Comparison of ENCODE assay signal across 1 cellular context in the genomic region with DNA sequence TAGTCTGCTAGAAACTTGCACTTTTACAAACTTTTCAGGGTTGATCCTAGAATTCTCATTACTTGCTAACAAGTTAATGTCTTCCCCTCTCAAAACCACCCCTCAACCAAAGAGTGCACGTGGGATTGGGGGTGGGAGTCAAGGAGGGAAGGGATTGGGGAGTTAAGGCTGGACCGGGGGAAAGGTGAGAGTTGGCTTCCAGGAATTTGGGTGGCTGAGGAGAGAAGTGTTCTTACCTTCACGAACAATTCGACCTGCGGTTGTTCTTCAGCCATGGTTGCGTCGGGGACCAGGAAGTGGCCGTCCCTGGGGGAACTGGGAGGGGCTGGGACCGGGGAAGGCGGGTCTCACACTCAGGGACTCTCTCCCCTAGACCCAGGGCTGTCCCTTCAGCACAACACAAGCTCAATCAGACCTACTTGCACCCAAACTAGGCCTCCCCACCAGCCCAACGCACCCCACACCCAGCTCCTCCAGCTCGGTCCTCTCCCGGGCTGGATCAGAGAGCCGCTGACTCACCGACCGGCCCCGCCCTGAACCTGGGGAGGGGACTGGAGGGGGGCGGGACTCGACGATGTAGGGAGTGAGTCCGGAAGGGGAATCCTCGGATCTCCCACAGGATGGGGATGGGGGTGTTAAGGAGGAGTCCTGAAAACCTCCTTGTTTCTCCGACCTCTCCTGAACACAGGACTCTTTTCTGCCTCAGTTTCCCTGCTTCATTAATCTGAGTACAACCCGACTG.
TF ChIP-seq lines count a peak whose summit lies in the region.

A gene (minus strand): TSS at position 505 of the 742 bp plus-strand sequence. CDS start 230 bp downstream, at position 275.

TF ChIP-seq in K562, 482 proteins besides CTCF, POLR2A, EP300 and RAD21 (continued from another document and continues in another):
- TF ChIP-seq, protein P1, sequence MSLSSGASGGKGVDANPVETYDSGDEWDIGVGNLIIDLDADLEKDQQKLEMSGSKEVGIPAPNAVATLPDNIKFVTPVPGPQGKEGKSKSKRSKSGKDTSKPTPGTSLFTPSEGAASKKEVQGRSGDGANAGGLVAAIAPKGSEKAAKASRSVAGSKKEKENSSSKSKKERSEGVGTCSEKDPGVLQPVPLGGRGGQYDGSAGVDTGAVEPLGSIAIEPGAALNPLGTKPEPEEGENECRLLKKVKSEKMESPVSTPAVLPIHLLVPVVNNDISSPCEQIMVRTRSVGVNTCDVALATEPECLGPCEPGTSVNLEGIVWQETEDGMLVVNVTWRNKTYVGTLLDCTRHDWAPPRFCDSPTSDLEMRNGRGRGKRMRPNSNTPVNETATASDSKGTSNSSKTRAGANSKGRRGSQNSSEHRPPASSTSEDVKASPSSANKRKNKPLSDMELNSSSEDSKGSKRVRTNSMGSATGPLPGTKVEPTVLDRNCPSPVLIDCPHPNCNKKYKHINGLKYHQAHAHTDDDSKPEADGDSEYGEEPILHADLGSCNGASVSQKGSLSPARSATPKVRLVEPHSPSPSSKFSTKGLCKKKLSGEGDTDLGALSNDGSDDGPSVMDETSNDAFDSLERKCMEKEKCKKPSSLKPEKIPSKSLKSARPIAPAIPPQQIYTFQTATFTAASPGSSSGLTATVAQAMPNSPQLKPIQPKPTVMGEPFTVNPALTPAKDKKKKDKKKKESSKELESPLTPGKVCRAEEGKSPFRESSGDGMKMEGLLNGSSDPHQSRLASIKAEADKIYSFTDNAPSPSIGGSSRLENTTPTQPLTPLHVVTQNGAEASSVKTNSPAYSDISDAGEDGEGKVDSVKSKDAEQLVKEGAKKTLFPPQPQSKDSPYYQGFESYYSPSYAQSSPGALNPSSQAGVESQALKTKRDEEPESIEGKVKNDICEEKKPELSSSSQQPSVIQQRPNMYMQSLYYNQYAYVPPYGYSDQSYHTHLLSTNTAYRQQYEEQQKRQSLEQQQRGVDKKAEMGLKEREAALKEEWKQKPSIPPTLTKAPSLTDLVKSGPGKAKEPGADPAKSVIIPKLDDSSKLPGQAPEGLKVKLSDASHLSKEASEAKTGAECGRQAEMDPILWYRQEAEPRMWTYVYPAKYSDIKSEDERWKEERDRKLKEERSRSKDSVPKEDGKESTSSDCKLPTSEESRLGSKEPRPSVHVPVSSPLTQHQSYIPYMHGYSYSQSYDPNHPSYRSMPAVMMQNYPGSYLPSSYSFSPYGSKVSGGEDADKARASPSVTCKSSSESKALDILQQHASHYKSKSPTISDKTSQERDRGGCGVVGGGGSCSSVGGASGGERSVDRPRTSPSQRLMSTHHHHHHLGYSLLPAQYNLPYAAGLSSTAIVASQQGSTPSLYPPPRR (CRISPR knock-in tag; IDR thresholded peaks at IDR 0.05; ENCODE audit: borderline replicate concordance), result peak; percentile 89; the same call in 1 of the 2 replicates
- TF ChIP-seq NBN (IDR thresholded peaks at IDR 0.05; ENCODE audit: low read depth) (no peak), ZC3H4 (CRISPR knock-in tag; IDR thresholded peaks at IDR 0.05; ENCODE audit: borderline replicate concordance) (no peak), ELF1 (tag; IDR thresholded peaks at IDR 0.05) (no peak), ZNF224 (CRISPR knock-in tag; IDR thresholded peaks at IDR 0.05) (peak; percentile 89), CREM (IDR thresholded peaks at IDR 0.05; ENCODE audit: low read depth) (no peak), ZNF77 (CRISPR knock-in tag; IDR thresholded peaks at IDR 0.05) (no peak), MTA1 (IDR thresholded peaks at IDR 0.05; ENCODE audit: borderline replicate concordance) (0 out of 2 replicates have a peak, but pooled peaks have one; percentile 39), PHTF2 (CRISPR knock-in tag; IDR thresholded peaks at IDR 0.05) (no peak), NR1H2 (CRISPR knock-in tag; IDR thresholded peaks at IDR 0.05) (0 out of 2 replicates have a peak, but pooled peaks have one; percentile 82), MYNN (IDR thresholded peaks at IDR 0.05) (no peak), MYNN (CRISPR knock-in tag; IDR thresholded peaks at IDR 0.05) (no peak), LARP7 (IDR thresholded peaks at IDR 0.05) (peak; percentile 10; the same call in 1 of the 2 replicates), RHOXF2B (CRISPR knock-in tag; conservative IDR thresholded peaks at IDR 0.05) (peak; percentile 79; the same call in 1 of the 2 replicates), CREBBP (IDR thresholded peaks at IDR 0.05; ENCODE audit: low read depth, low read length) (no peak), TBL1XR1 (IDR thresholded peaks at IDR 0.05; ENCODE audit: low read length in 2 of 2) (peak; percentile 48 to 61; a peak in 2 of 4 replicates), KDM4B (IDR thresholded peaks at IDR 0.05; ENCODE audit: borderline replicate concordance in 2 of 2, low read depth in 1 of 2) (no peak), ZNF436 (CRISPR knock-in tag; IDR thresholded peaks at IDR 0.05) (peak; percentile 64; the same call in 1 of the 2 replicates)
- TF ChIP-seq, protein P2, sequence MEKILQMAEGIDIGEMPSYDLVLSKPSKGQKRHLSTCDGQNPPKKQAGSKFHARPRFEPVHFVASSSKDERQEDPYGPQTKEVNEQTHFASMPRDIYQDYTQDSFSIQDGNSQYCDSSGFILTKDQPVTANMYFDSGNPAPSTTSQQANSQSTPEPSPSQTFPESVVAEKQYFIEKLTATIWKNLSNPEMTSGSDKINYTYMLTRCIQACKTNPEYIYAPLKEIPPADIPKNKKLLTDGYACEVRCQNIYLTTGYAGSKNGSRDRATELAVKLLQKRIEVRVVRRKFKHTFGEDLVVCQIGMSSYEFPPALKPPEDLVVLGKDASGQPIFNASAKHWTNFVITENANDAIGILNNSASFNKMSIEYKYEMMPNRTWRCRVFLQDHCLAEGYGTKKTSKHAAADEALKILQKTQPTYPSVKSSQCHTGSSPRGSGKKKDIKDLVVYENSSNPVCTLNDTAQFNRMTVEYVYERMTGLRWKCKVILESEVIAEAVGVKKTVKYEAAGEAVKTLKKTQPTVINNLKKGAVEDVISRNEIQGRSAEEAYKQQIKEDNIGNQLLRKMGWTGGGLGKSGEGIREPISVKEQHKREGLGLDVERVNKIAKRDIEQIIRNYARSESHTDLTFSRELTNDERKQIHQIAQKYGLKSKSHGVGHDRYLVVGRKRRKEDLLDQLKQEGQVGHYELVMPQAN (IDR thresholded peaks at IDR 0.05; ENCODE audit: borderline replicate concordance), result peak; percentile 93
- TF ChIP-seq, protein P3, sequence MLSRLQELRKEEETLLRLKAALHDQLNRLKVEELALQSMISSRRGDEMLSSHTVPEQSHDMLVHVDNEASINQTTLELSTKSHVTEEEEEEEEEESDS (CRISPR knock-in tag; IDR thresholded peaks at IDR 0.05), result no peak
- TF ChIP-seq, protein P4, sequence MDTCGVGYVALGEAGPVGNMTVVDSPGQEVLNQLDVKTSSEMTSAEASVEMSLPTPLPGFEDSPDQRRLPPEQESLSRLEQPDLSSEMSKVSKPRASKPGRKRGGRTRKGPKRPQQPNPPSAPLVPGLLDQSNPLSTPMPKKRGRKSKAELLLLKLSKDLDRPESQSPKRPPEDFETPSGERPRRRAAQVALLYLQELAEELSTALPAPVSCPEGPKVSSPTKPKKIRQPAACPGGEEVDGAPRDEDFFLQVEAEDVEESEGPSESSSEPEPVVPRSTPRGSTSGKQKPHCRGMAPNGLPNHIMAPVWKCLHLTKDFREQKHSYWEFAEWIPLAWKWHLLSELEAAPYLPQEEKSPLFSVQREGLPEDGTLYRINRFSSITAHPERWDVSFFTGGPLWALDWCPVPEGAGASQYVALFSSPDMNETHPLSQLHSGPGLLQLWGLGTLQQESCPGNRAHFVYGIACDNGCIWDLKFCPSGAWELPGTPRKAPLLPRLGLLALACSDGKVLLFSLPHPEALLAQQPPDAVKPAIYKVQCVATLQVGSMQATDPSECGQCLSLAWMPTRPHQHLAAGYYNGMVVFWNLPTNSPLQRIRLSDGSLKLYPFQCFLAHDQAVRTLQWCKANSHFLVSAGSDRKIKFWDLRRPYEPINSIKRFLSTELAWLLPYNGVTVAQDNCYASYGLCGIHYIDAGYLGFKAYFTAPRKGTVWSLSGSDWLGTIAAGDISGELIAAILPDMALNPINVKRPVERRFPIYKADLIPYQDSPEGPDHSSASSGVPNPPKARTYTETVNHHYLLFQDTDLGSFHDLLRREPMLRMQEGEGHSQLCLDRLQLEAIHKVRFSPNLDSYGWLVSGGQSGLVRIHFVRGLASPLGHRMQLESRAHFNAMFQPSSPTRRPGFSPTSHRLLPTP (IDR thresholded peaks at IDR 0.05; ENCODE audit: borderline replicate concordance, extremely low read depth, insufficient read length), result no peak
- TF ChIP-seq, protein P5, sequence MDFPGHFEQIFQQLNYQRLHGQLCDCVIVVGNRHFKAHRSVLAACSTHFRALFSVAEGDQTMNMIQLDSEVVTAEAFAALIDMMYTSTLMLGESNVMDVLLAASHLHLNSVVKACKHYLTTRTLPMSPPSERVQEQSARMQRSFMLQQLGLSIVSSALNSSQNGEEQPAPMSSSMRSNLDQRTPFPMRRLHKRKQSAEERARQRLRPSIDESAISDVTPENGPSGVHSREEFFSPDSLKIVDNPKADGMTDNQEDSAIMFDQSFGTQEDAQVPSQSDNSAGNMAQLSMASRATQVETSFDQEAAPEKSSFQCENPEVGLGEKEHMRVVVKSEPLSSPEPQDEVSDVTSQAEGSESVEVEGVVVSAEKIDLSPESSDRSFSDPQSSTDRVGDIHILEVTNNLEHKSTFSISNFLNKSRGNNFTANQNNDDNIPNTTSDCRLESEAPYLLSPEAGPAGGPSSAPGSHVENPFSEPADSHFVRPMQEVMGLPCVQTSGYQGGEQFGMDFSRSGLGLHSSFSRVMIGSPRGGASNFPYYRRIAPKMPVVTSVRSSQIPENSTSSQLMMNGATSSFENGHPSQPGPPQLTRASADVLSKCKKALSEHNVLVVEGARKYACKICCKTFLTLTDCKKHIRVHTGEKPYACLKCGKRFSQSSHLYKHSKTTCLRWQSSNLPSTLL (IDR thresholded peaks at IDR 0.05), result peak; percentile 46; the same call in 1 of the 2 replicates
- TF ChIP-seq, protein P6, sequence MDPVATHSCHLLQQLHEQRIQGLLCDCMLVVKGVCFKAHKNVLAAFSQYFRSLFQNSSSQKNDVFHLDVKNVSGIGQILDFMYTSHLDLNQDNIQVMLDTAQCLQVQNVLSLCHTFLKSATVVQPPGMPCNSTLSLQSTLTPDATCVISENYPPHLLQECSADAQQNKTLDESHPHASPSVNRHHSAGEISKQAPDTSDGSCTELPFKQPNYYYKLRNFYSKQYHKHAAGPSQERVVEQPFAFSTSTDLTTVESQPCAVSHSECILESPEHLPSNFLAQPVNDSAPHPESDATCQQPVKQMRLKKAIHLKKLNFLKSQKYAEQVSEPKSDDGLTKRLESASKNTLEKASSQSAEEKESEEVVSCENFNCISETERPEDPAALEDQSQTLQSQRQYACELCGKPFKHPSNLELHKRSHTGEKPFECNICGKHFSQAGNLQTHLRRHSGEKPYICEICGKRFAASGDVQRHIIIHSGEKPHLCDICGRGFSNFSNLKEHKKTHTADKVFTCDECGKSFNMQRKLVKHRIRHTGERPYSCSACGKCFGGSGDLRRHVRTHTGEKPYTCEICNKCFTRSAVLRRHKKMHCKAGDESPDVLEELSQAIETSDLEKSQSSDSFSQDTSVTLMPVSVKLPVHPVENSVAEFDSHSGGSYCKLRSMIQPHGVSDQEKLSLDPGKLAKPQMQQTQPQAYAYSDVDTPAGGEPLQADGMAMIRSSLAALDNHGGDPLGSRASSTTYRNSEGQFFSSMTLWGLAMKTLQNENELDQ (CRISPR knock-in tag; IDR thresholded peaks at IDR 0.05; ENCODE audit: borderline replicate concordance), result peak; percentile 39; the same call in 1 of the 2 replicates
- TF ChIP-seq, protein P7, sequence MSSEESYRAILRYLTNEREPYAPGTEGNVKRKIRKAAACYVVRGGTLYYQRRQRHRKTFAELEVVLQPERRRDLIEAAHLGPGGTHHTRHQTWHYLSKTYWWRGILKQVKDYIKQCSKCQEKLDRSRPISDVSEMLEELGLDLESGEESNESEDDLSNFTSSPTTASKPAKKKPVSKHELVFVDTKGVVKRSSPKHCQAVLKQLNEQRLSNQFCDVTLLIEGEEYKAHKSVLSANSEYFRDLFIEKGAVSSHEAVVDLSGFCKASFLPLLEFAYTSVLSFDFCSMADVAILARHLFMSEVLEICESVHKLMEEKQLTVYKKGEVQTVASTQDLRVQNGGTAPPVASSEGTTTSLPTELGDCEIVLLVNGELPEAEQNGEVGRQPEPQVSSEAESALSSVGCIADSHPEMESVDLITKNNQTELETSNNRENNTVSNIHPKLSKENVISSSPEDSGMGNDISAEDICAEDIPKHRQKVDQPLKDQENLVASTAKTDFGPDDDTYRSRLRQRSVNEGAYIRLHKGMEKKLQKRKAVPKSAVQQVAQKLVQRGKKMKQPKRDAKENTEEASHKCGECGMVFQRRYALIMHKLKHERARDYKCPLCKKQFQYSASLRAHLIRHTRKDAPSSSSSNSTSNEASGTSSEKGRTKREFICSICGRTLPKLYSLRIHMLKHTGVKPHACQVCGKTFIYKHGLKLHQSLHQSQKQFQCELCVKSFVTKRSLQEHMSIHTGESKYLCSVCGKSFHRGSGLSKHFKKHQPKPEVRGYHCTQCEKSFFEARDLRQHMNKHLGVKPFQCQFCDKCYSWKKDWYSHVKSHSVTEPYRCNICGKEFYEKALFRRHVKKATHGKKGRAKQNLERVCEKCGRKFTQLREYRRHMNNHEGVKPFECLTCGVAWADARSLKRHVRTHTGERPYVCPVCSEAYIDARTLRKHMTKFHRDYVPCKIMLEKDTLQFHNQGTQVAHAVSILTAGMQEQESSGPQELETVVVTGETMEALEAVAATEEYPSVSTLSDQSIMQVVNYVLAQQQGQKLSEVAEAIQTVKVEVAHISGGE (CRISPR knock-in tag; IDR thresholded peaks at IDR 0.05), result peak in 1 of 3 experiments; percentile 35; a peak in 1 of 6 replicates
- TF ChIP-seq, protein P8, sequence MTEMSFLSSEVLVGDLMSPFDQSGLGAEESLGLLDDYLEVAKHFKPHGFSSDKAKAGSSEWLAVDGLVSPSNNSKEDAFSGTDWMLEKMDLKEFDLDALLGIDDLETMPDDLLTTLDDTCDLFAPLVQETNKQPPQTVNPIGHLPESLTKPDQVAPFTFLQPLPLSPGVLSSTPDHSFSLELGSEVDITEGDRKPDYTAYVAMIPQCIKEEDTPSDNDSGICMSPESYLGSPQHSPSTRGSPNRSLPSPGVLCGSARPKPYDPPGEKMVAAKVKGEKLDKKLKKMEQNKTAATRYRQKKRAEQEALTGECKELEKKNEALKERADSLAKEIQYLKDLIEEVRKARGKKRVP (CRISPR knock-in tag; IDR thresholded peaks at IDR 0.05), result no peak; the same call in 1 of the 2 replicates
